In genomic region chr22:50479686-50480085, GRCh38 we compare ENCODE assay signal across 16 cellular contexts. TPM values are rescaled to one million over a fixed set of nuclear protein-coding genes. Genes with fewer than 3 reads are reported as not detected.
A peak's percentile ranks its signal among the peaks of the same experiment; 100 is the strongest.
DNase-seq lines count a peak whose midpoint lies in the region; ATAC-seq lines count a peak whose summit lies in the region.
"Had no signal": no experiment of that assay in that cellular context is flagged by ENCODE, and none has a peak within 500 bp of the region (broad histone marks: within the 10 kb centered on the region; RNA-seq: fewer than 3 reads in every experiment).

No MANE protein-coding gene starts in this region.

- peaks cover 10% of the 10 kb centered on the region for H3K27me3 Mint-ChIP-seq in stimulated activated naive CD8-positive, alpha-beta T cell treated with anti-CD3 and anti-CD28 coated beads, Interleukin-15, Interleukin-2, amounts not matched to agents 100 ng/mL and 50 ng/mL, for 24 hours
- peaks cover 3% of the 10 kb centered on the region for H3K27me3 Mint-ChIP-seq in activated CD4-positive, alpha-beta memory T cell treated with anti-CD3 and anti-CD28 coated beads for 36 hours
- H3K27me3 Mint-ChIP-seq in memory B cell, result peaks cover 2% of the 10 kb centered on the region

- intact Hi-C loops in activated CD4-positive, alpha-beta memory T cell treated with anti-CD3 and anti-CD28 coated beads for 36 hours (cut with micrococcal nuclease), result no loop called here
- intact Hi-C loops in left colon (cut with DNase I, micrococcal nuclease), result no loop called here

- CTCF ChIA-PET in activated CD4-positive, alpha-beta memory T cell treated with anti-CD3 and anti-CD28 coated beads for 36 hours (lab: Charles Lee), result interaction anchor here (1.3 to 2.7 kb wide), 2 partner anchors 18 to 141 kb away, joined by 6 to 15 read pairs; no protein-coding TSS in a partner anchor

- no peak for ATAC-seq in stimulated activated naive CD8-positive, alpha-beta T cell treated with anti-CD3 and anti-CD28 coated beads, Interleukin-15, Interleukin-2, amounts not matched to agents 100 U/mL and 50 U/mL, for 24 hours
- no peak for ATAC-seq in memory B cell (ENCODE audit: low read depth)
- ATAC-seq in left colon, result no peak
- ATAC-seq: foreskin keratinocyte, pancreas had no signal

- no peaks in the 10 kb centered on the region for H3K36me3 Mint-ChIP-seq in stimulated activated naive CD8-positive, alpha-beta T cell treated with anti-CD3 and anti-CD28 coated beads, Interleukin-15, Interleukin-2, amounts not matched to agents 100 ng/mL and 50 ng/mL, for 24 hours (ENCODE audit: low read depth)
- peaks cover 2% of the 10 kb centered on the region for H3K36me3 Mint-ChIP-seq in activated CD4-positive, alpha-beta memory T cell treated with anti-CD3 and anti-CD28 coated beads for 36 hours
- no peaks in the 10 kb centered on the region for H3K36me3 Mint-ChIP-seq in memory B cell

- peak overlapping the region; percentile 72 for H3K4me3 Mint-ChIP-seq in stimulated activated naive CD8-positive, alpha-beta T cell treated with anti-CD3 and anti-CD28 coated beads, Interleukin-15, Interleukin-2, amounts not matched to agents 100 ng/mL and 50 ng/mL, for 24 hours
- peak overlapping the region; percentile 65 for H3K4me3 Mint-ChIP-seq in activated CD4-positive, alpha-beta memory T cell treated with anti-CD3 and anti-CD28 coated beads for 36 hours
- peak overlapping the region; percentile 76 for H3K4me3 Mint-ChIP-seq in memory B cell

- DNase-seq in stimulated activated naive CD8-positive, alpha-beta T cell treated with anti-CD3 and anti-CD28 coated beads, Interleukin-15, Interleukin-2, amounts not matched to agents 100 U/mL and 50 U/mL, for 24 hours, result no peak
- no peak for DNase-seq in activated CD4-positive, alpha-beta memory T cell treated with anti-CD3 and anti-CD28 coated beads for 36 hours
- DNase-seq in memory B cell (ENCODE audit: low spot score in 2 of 2), result no peak
- no peak for DNase-seq in NCI-H187 treated with DMSO at 0.1 percent for 48 hours (lab: John Stamatoyannopoulos, UW)
- DNase-seq in left colon, result no peak
- DNase-seq in NCI-H226, result no peak
- DNase-seq: activated CD4-positive, CD25-positive, alpha-beta regulatory T cell treated with anti-CD3 and anti-CD28 coated beads, Interleukin-2, amount 50 U/mL, for 72 hours; activated T-cell treated with anti-CD3 and anti-CD28 coated beads, Interleukin-2, amount 50 U/mL, for 1 hour; foreskin keratinocyte; midbrain; NCI-H446 treated with DMSO at 0.1 percent for 48 hours; stimulated activated CD4-positive, alpha-beta T cell treated with anti-CD3 and anti-CD28 coated beads, Interleukin-2, amount 100 ng/mL, for 24 hours had no signal

- H3K9me3 Mint-ChIP-seq in stimulated activated naive CD8-positive, alpha-beta T cell treated with anti-CD3 and anti-CD28 coated beads, Interleukin-15, Interleukin-2, amounts not matched to agents 100 ng/mL and 50 ng/mL, for 24 hours, result no peaks in the 10 kb centered on the region
- no peaks in the 10 kb centered on the region for H3K9me3 Mint-ChIP-seq in activated CD4-positive, alpha-beta memory T cell treated with anti-CD3 and anti-CD28 coated beads for 36 hours
- no peaks in the 10 kb centered on the region for H3K9me3 Mint-ChIP-seq in memory B cell

- peak overlapping the region; percentile 45 for H3K27ac Mint-ChIP-seq in stimulated activated naive CD8-positive, alpha-beta T cell treated with anti-CD3 and anti-CD28 coated beads, Interleukin-15, Interleukin-2, amounts not matched to agents 100 ng/mL and 50 ng/mL, for 24 hours
- no peak overlapping the region for H3K27ac Mint-ChIP-seq in activated CD4-positive, alpha-beta memory T cell treated with anti-CD3 and anti-CD28 coated beads for 36 hours
- no peak overlapping the region for H3K27ac Mint-ChIP-seq in memory B cell

- POLR2A ChIA-PET in activated CD4-positive, alpha-beta memory T cell treated with anti-CD3 and anti-CD28 coated beads for 36 hours (lab: Charles Lee), result no interaction called here

- H3K4me1 Mint-ChIP-seq in stimulated activated naive CD8-positive, alpha-beta T cell treated with anti-CD3 and anti-CD28 coated beads, Interleukin-15, Interleukin-2, amounts not matched to agents 100 ng/mL and 50 ng/mL, for 24 hours (ENCODE audit: low read depth), result peaks cover 4% of the 10 kb centered on the region
- H3K4me1 Mint-ChIP-seq in activated CD4-positive, alpha-beta memory T cell treated with anti-CD3 and anti-CD28 coated beads for 36 hours (ENCODE audit: low read depth), result peaks cover 8% of the 10 kb centered on the region
- peaks cover 9% of the 10 kb centered on the region for H3K4me1 Mint-ChIP-seq in memory B cell

RNA-seq across cellular contexts. Expression of gene ADM2, which starts 1.7 kb away (rescaled TPM):
- total RNA-seq in activated CD4-positive, alpha-beta memory T cell treated with anti-CD3 and anti-CD28 coated beads for 36 hours, result 1 to 10 TPM; 7.3 to 7.4 TPM
- total RNA-seq in left colon, result 1 to 10 TPM; 5.4 to 8.9 TPM
- total RNA-seq: G401, subcutaneous adipose tissue had no signal

RNA-seq across cellular contexts. Expression of gene SBF1, which starts 4.9 kb away (rescaled TPM):
- 100 to 1,000 TPM; 110 to 112 TPM for total RNA-seq in activated CD4-positive, alpha-beta memory T cell treated with anti-CD3 and anti-CD28 coated beads for 36 hours
- 10 to 100 TPM; 69.2 to 80.1 TPM for total RNA-seq in left colon

RNA-seq across cellular contexts. Expression of gene MIOX, which starts 7.0 kb away (rescaled TPM):
- total RNA-seq in activated CD4-positive, alpha-beta memory T cell treated with anti-CD3 and anti-CD28 coated beads for 36 hours, result under 1 TPM; 0.39 to 0.59 TPM
- total RNA-seq in left colon, result not detected
- total RNA-seq: foreskin keratinocyte, subcutaneous adipose tissue had no signal

RNA-seq across cellular contexts. Expression of gene LMF2, which starts 27.8 kb away (rescaled TPM):
- 10 to 100 TPM; 62.1 to 63.8 TPM for total RNA-seq in activated CD4-positive, alpha-beta memory T cell treated with anti-CD3 and anti-CD28 coated beads for 36 hours
- total RNA-seq in left colon, result 10 to 100 TPM; 58.7 to 59.3 TPM

RNA-seq across cellular contexts. Expression of gene NCAPH2, which starts 28.3 kb away (rescaled TPM):
- 100 to 1,000 TPM; 134 to 138 TPM for total RNA-seq in activated CD4-positive, alpha-beta memory T cell treated with anti-CD3 and anti-CD28 coated beads for 36 hours
- total RNA-seq in left colon, result 10 to 100 TPM; 26.6 to 27.1 TPM
